17 cellular contexts compared by ENCODE assay signal in the genomic region with DNA sequence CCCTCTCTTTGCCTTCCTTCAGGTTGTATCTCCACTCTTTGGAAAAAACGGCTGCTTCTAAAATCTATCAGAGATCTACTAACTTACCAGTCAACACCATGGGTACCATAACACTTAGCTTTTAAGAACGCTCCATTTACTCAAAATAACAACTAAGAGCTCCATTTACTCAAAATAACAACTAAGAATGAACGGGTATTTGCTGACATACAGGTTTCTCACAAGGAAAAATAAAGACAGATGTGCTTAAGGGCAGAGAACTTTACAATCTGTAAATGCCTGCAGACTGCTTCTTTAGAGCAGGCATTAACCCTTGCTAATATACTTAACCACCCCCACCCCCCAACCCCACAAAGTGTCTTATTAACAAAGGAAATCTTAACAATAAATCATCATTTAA. TPM values are rescaled to one million over a fixed set of nuclear protein-coding genes. Genes with fewer than 3 reads are reported as not detected.
A peak's percentile ranks its signal among the peaks of the same experiment; 100 is the strongest.
DNase-seq lines count a peak whose midpoint lies in the region; ATAC-seq and TF ChIP-seq lines count a peak whose summit lies in the region.
"Had no signal": no experiment of that assay in that cellular context is flagged by ENCODE, and none has a peak within 500 bp of the region (broad histone marks: within the 10 kb centered on the region; RNA-seq: fewer than 3 reads in every experiment).

No MANE protein-coding gene starts in this region.

- peak overlapping the region; percentile 5 for H3K4me2 ChIP-seq in OCI-LY1 (ENCODE audit: low read length)

- no peak overlapping the region for H3K9ac ChIP-seq in OCI-LY1 (ENCODE audit: low read length)

- H3F3A ChIP-seq in OCI-LY1 (ENCODE audit: insufficient read depth, low read length), result no peaks in the 10 kb centered on the region

- no peaks in the 10 kb centered on the region for H3K9me2 ChIP-seq in OCI-LY1 (ENCODE audit: low read depth, low read length)

- H3K27me3 ChIP-seq in OCI-LY1 (ENCODE audit: insufficient read depth, low read length), result no peaks in the 10 kb centered on the region
- H3K27me3 ChIP-seq: suprapubic skin had no signal

- H3K4me3 ChIP-seq in OCI-LY1 (ENCODE audit: low read depth, low read length, poor library complexity, severe bottlenecking), result peak overlapping the region; percentile 86
- H3K4me3 ChIP-seq: prostate gland, suprapubic skin had no signal

- peaks cover 75% of the 10 kb centered on the region for H3K79me2 ChIP-seq in OCI-LY1 (ENCODE audit: insufficient read depth, low read length)

- H3K4me3 Mint-ChIP-seq in activated CD4-positive, alpha-beta T cell treated with anti-CD3 and anti-CD28 coated beads, Interleukin-2, amount 10 ng/mL, durations not matched to agents 24 days and 14 days, result peak overlapping the region; percentile 24
- no peak overlapping the region for H3K4me3 Mint-ChIP-seq in central memory CD8-positive, alpha-beta T cell
- H3K4me3 Mint-ChIP-seq in progenitor cell of endocrine pancreas (ENCODE audit: low read depth), result peak overlapping the region; percentile 30
- H3K4me3 Mint-ChIP-seq: CD8-positive, alpha-beta T cell had no signal

- H3K27me3 Mint-ChIP-seq in activated CD4-positive, alpha-beta T cell treated with anti-CD3 and anti-CD28 coated beads, Interleukin-2, amount 10 ng/mL, durations not matched to agents 24 days and 14 days, result peaks cover 3% of the 10 kb centered on the region
- H3K27me3 Mint-ChIP-seq in central memory CD8-positive, alpha-beta T cell, result no peaks in the 10 kb centered on the region
- H3K27me3 Mint-ChIP-seq in progenitor cell of endocrine pancreas, result no peaks in the 10 kb centered on the region

- H3K9me3 Mint-ChIP-seq in activated CD4-positive, alpha-beta T cell treated with anti-CD3 and anti-CD28 coated beads, Interleukin-2, amount 10 ng/mL, durations not matched to agents 24 days and 14 days, result no peaks in the 10 kb centered on the region
- H3K9me3 Mint-ChIP-seq in central memory CD8-positive, alpha-beta T cell, result no peaks in the 10 kb centered on the region
- H3K9me3 Mint-ChIP-seq in progenitor cell of endocrine pancreas (ENCODE audit: low read depth), result no peaks in the 10 kb centered on the region
- H3K9me3 Mint-ChIP-seq: CD8-positive, alpha-beta T cell; T-helper 1 cell treated with Interleukin-12 subunit alpha and Interleukin-12 subunit beta and Interleukin-4 antibody, amounts not matched to agents 30 μg/mL and 1 μg/mL, for 36 hours had no signal

- no peak overlapping the region for H2AFZ ChIP-seq in OCI-LY1 (ENCODE audit: low read length)

- peaks cover 29% of the 10 kb centered on the region for H3K4me1 Mint-ChIP-seq in activated CD4-positive, alpha-beta T cell treated with anti-CD3 and anti-CD28 coated beads, Interleukin-2, amount 10 ng/mL, durations not matched to agents 24 days and 14 days
- H3K4me1 Mint-ChIP-seq in central memory CD8-positive, alpha-beta T cell, result peaks cover 27% of the 10 kb centered on the region
- peaks cover 25% of the 10 kb centered on the region for H3K4me1 Mint-ChIP-seq in progenitor cell of endocrine pancreas (ENCODE audit: low read depth)

- no peak overlapping the region for H3K27ac ChIP-seq in OCI-LY1 (ENCODE audit: low read depth, low read length, poor library complexity, severe bottlenecking)
- H3K27ac ChIP-seq: HL-60, prostate gland, suprapubic skin had no signal

- peaks cover 11% of the 10 kb centered on the region for H3K36me3 Mint-ChIP-seq in activated CD4-positive, alpha-beta T cell treated with anti-CD3 and anti-CD28 coated beads, Interleukin-2, amount 10 ng/mL, durations not matched to agents 24 days and 14 days (ENCODE audit: low read depth)
- peaks cover 20% of the 10 kb centered on the region for H3K36me3 Mint-ChIP-seq in central memory CD8-positive, alpha-beta T cell (ENCODE audit: insufficient read depth)
- H3K36me3 Mint-ChIP-seq in progenitor cell of endocrine pancreas (ENCODE audit: insufficient read depth), result peaks cover 8% of the 10 kb centered on the region

- no peak for DNase-seq in activated CD4-positive, alpha-beta T cell treated with anti-CD3 and anti-CD28 coated beads, Interleukin-2, amount 10 ng/mL, durations not matched to agents 24 days and 14 days
- no peak for DNase-seq in activated CD4-positive, alpha-beta T cell treated with anti-CD3 and anti-CD28 coated beads, Interleukin-2, amount 50 U/mL, for 1 hour
- no peak for DNase-seq in central memory CD8-positive, alpha-beta T cell (ENCODE audit: low spot score in 2 of 2)
- no peak for DNase-seq in progenitor cell of endocrine pancreas (ENCODE audit: low spot score, unreplicated experiment)
- no peak for DNase-seq in medulla oblongata (ENCODE audit: extremely low spot score)
- no peak for DNase-seq in HUDEP-2 (lab: John Stamatoyannopoulos, UW; ENCODE audit: unreplicated experiment in 76 of 76)
- DNase-seq: head of caudate nucleus; kidney; NCI-H187; stimulated activated CD4-positive, alpha-beta T cell treated with anti-CD3 and anti-CD28 coated beads, Interleukin-15, amount 100 ng/mL, for 24 hours had no signal

- H3K9me3 ChIP-seq in OCI-LY1 (ENCODE audit: low read length), result no peaks in the 10 kb centered on the region
- H3K9me3 ChIP-seq: prostate gland, suprapubic skin had no signal

- ATAC-seq in central memory CD8-positive, alpha-beta T cell (replicated peaks; ENCODE audit: extremely low read depth, poor library complexity, severe bottlenecking), result no peak
- no peak for ATAC-seq in esophagus mucosa
- ATAC-seq: CD8-positive, alpha-beta T cell had no signal

- peaks cover 36% of the 10 kb centered on the region for H3K4me1 ChIP-seq in OCI-LY1 (ENCODE audit: insufficient read depth, low read length, severe bottlenecking)

- intact Hi-C loops in activated CD4-positive, alpha-beta T cell treated with anti-CD3 and anti-CD28 coated beads, Interleukin-2, amount 10 ng/mL, durations not matched to agents 24 days and 14 days (cut with micrococcal nuclease), result no loop called here

- peaks cover 33% of the 10 kb centered on the region for H3K36me3 ChIP-seq in OCI-LY1 (ENCODE audit: insufficient read depth, low read length)
- H3K36me3 ChIP-seq: prostate gland, suprapubic skin had no signal

- TF ChIP-seq CTCF in OCI-LY1 (IDR thresholded peaks at IDR 0.05; ENCODE audit: low read length), result no peak
- TF ChIP-seq CTCF in progenitor cell of endocrine pancreas (IDR thresholded peaks at IDR 0.05; ENCODE audit: unreplicated experiment), result no peak

- no peak overlapping the region for H3K27ac Mint-ChIP-seq in activated CD4-positive, alpha-beta T cell treated with anti-CD3 and anti-CD28 coated beads, Interleukin-2, amount 10 ng/mL, durations not matched to agents 24 days and 14 days
- peak overlapping the region; percentile 56 for H3K27ac Mint-ChIP-seq in central memory CD8-positive, alpha-beta T cell (ENCODE audit: low read depth)
- no peak overlapping the region for H3K27ac Mint-ChIP-seq in progenitor cell of endocrine pancreas

- no peaks in the 10 kb centered on the region for H4K20me1 ChIP-seq in OCI-LY1 (ENCODE audit: insufficient read depth, low read length)

RNA-seq across cellular contexts. Expression of gene UBAP2, which starts 2.8 kb away (rescaled TPM):
- 51.8 and 55.6 TPM in 2 replicates for total RNA-seq in activated CD4-positive, alpha-beta T cell treated with anti-CD3 and anti-CD28 coated beads, Interleukin-2, amount 10 ng/mL, durations not matched to agents 24 days and 14 days
- total RNA-seq in progenitor cell of endocrine pancreas, result 56.7 and 58.1 TPM in 2 replicates
- total RNA-seq in esophagus mucosa, result 23.4 TPM
